ENCODE assay signal across 31 cellular contexts in the genomic region with DNA sequence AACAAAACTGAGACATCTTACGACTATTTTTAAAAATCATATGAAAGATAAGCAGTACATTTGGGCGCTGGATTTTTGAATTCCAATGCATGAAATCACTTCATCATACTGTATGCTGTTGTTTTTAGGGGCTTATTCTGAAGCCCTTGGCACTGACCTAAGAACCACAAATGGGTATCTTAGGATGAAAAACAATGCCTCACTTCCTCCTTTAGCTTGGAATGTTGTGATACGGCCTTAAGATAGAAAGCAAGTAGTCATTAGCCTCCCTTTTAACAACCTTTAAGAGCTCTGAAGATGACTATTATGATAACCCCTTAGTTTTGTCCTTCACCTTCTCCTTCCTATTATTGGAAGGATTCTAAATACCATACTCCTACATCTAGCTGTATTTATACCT.
DNase-seq lines count a peak whose midpoint lies in the region; ATAC-seq, FAIRE-seq and TF ChIP-seq lines count a peak whose summit lies in the region.
"Had no signal": no experiment of that assay in that cellular context is flagged by ENCODE, and none has a peak within 500 bp of the region (broad histone marks: within the 10 kb centered on the region; RNA-seq: fewer than 3 reads in every experiment).

No MANE protein-coding gene starts in this region.

- H4K20me1 ChIP-seq in astrocyte (ENCODE audit: insufficient read depth, low read length): no peaks in the 10 kb centered on the region

- H3K4me2 ChIP-seq in astrocyte (ENCODE audit: low read length): peak overlapping the region; percentile 60
- H3K4me2 ChIP-seq: A549 had no signal

- peak; percentile 49 for FAIRE-seq in astrocyte (lab: Jason Lieb, UNC)
- FAIRE-seq: A549, GM12891 had no signal

- H3K4me1 ChIP-seq in astrocyte (ENCODE audit: insufficient read depth, low read length): peaks cover 34% of the 10 kb centered on the region
- H3K4me1 ChIP-seq in SJCRH30: peaks cover 14% of the 10 kb centered on the region
- H3K4me1 ChIP-seq: lower lobe of right lung, tibial artery had no signal

- no peak overlapping the region for H3K9ac ChIP-seq in astrocyte (ENCODE audit: low read length)

- no peak overlapping the region for H3K4me3 Mint-ChIP-seq in astrocyte (ENCODE audit: unreplicated experiment)
- H3K4me3 Mint-ChIP-seq in T-helper 17 cell: no peak overlapping the region
- H3K4me3 Mint-ChIP-seq: activated CD4-positive, alpha-beta T cell treated with anti-CD3 and anti-CD28 coated beads for 36 hours; activated naive CD8-positive, alpha-beta T cell; CD8-positive, alpha-beta T cell; effector memory CD8-positive, alpha-beta T cell; naive thymus-derived CD8-positive, alpha-beta T cell; T-helper 2 cell treated with Interferon-gamma antibody and Interleukin-4, amounts not matched to agents 5 μg/mL and 100 μg/mL, for 36 hours had no signal

- no peak overlapping the region for H3K27ac Mint-ChIP-seq in astrocyte (ENCODE audit: unreplicated experiment)
- H3K27ac Mint-ChIP-seq in T-helper 17 cell: no peak overlapping the region
- H3K27ac Mint-ChIP-seq: activated CD4-positive, alpha-beta T cell treated with anti-CD3 and anti-CD28 coated beads for 36 hours; activated naive CD8-positive, alpha-beta T cell; CD8-positive, alpha-beta T cell; effector memory CD8-positive, alpha-beta T cell; naive thymus-derived CD8-positive, alpha-beta T cell; progenitor cell of endocrine pancreas; T-helper 2 cell treated with Interferon-gamma antibody and Interleukin-4, amounts not matched to agents 5 μg/mL and 100 μg/mL, for 36 hours had no signal

- H3K27me3 Mint-ChIP-seq in astrocyte (ENCODE audit: low read depth, unreplicated experiment) (no peaks in the 10 kb centered on the region), T-helper 17 cell (no peaks in the 10 kb centered on the region)
- H3K27me3 Mint-ChIP-seq: activated CD4-positive, alpha-beta T cell treated with anti-CD3 and anti-CD28 coated beads for 36 hours; activated naive CD8-positive, alpha-beta T cell; effector memory CD8-positive, alpha-beta T cell; naive thymus-derived CD8-positive, alpha-beta T cell; progenitor cell of endocrine pancreas had no signal

- H3K36me3 ChIP-seq in astrocyte (ENCODE audit: insufficient read depth, low read length): no peaks in the 10 kb centered on the region
- no peaks in the 10 kb centered on the region for H3K36me3 ChIP-seq in SJCRH30
- H3K36me3 ChIP-seq: lower lobe of right lung, MG63, tibial artery had no signal

- no peaks in the 10 kb centered on the region for H3K27me3 ChIP-seq in astrocyte (ENCODE audit: insufficient read depth, low read length)
- no peaks in the 10 kb centered on the region for H3K27me3 ChIP-seq in SJCRH30
- H3K27me3 ChIP-seq: MG63, tibial artery had no signal

- H3K27ac ChIP-seq in astrocyte (ENCODE audit: low read depth, low read length) (no peak overlapping the region), SJCRH30 (no peak overlapping the region)
- H3K27ac ChIP-seq: A549, lower lobe of right lung, tibial artery, VCaP had no signal

- DNase-seq in EH (ENCODE audit: low read depth) (peak; percentile 71), M059J (ENCODE audit: low read depth) (peak; percentile 62), astrocyte (ENCODE audit: low read depth) (peak; percentile 49), iris pigment epithelial cell (ENCODE audit: low read depth) (peak; percentile 72), T-helper 17 cell (no peak), COR-L47 (lab: John Stamatoyannopoulos, UW) (no peak), SJCRH30 (no peak)
- DNase-seq: activated CD4-positive, alpha-beta T cell treated with anti-CD3 and anti-CD28 coated beads for 36 hours; aorta; CD8-positive, alpha-beta T cell; cortex of kidney; DMS 273 treated with DMSO at 0.1 percent for 48 hours; effector memory CD8-positive, alpha-beta T cell; foreskin melanocyte; KBM-7; lower lobe of right lung; MG63; naive thymus-derived CD8-positive, alpha-beta T cell; NCI-H1930; NCI-H524; OCI-M1; stimulated activated CD4-positive, alpha-beta T cell treated with anti-CD3 and anti-CD28 coated beads, Interleukin-4, amount 100 ng/mL, for 4 hours; tibial artery had no signal

- H3K4me1 Mint-ChIP-seq in astrocyte (ENCODE audit: low read depth, unreplicated experiment) (peaks cover 8% of the 10 kb centered on the region), T-helper 17 cell (no peaks in the 10 kb centered on the region)
- H3K4me1 Mint-ChIP-seq: activated CD4-positive, alpha-beta T cell treated with anti-CD3 and anti-CD28 coated beads for 36 hours; naive thymus-derived CD8-positive, alpha-beta T cell had no signal

- H3K4me3 ChIP-seq in astrocyte (ENCODE audit: insufficient read depth, low read depth, low read length) (no peak overlapping the region), SJCRH30 (no peak overlapping the region)
- H3K4me3 ChIP-seq: A549, lower lobe of right lung, MG63, tibial artery had no signal

- no peaks in the 10 kb centered on the region for H3K9me3 Mint-ChIP-seq in astrocyte (ENCODE audit: unreplicated experiment)
- H3K9me3 Mint-ChIP-seq: CD8-positive, alpha-beta T cell; naive thymus-derived CD8-positive, alpha-beta T cell; T-helper 2 cell treated with Interferon-gamma antibody and Interleukin-4, amounts not matched to agents 5 μg/mL and 100 μg/mL, for 36 hours had no signal

- no peak for TF ChIP-seq CTCF in astrocyte (IDR thresholded peaks at IDR 0.05; ENCODE audit: insufficient read depth, low read depth, low read length)

- H2AFZ ChIP-seq in astrocyte (ENCODE audit: low read depth, low read length): no peak overlapping the region

- no peak for ATAC-seq in T-helper 17 cell
- no peak for ATAC-seq in HG02798 (IDR thresholded peaks at IDR 0.05; ENCODE audit: poor library complexity, unreplicated experiment)
- ATAC-seq: A549; activated CD4-positive, alpha-beta T cell treated with anti-CD3 and anti-CD28 coated beads for 36 hours; CD8-positive, alpha-beta T cell; effector memory CD8-positive, alpha-beta T cell; lower lobe of right lung; naive thymus-derived CD8-positive, alpha-beta T cell; sciatic nerve had no signal

- H3K79me2 ChIP-seq in astrocyte (ENCODE audit: insufficient read depth, low read length): no peaks in the 10 kb centered on the region

- no peaks in the 10 kb centered on the region for H3K9me3 ChIP-seq in astrocyte (ENCODE audit: insufficient read depth, low read depth, low read length)
- peaks cover 3% of the 10 kb centered on the region for H3K9me3 ChIP-seq in T-helper 17 cell (ENCODE audit: control insufficient read depth, low read length, poor library complexity, severe bottlenecking)
- no peaks in the 10 kb centered on the region for H3K9me3 ChIP-seq in SJCRH30 (replicated peaks)
- H3K9me3 ChIP-seq: A549, lower lobe of right lung, MG63, tibial artery had no signal

- H3K36me3 Mint-ChIP-seq in astrocyte (ENCODE audit: low read depth, unreplicated experiment): no peaks in the 10 kb centered on the region
- no peaks in the 10 kb centered on the region for H3K36me3 Mint-ChIP-seq in T-helper 17 cell (ENCODE audit: low read depth)
- H3K36me3 Mint-ChIP-seq: activated naive CD8-positive, alpha-beta T cell; CD8-positive, alpha-beta T cell; naive thymus-derived CD8-positive, alpha-beta T cell had no signal

Comparison
In these comparisons a context has a peak if more than half of its experiments do, and no peak if none do; other contexts are left out.
1. DNase-seq: peak in EH (single experiment), M059J (single experiment), astrocyte (single experiment) and iris pigment epithelial cell (single experiment); none in T-helper 17 cell (0 of 3), COR-L47 (single experiment) and SJCRH30 (0 of 2).